In genomic region chr3:141392416-141392815, GRCh38 we compare ENCODE assay signal across 21 cellular contexts. TPM values are rescaled to one million over a fixed set of nuclear protein-coding genes. Genes with fewer than 3 reads are reported as not detected.
DNase-seq lines count a peak whose midpoint lies in the region; ATAC-seq and TF ChIP-seq lines count a peak whose summit lies in the region.
"Had no signal": no experiment of that assay in that cellular context is flagged by ENCODE, and none has a peak within 500 bp of the region (broad histone marks: within the 10 kb centered on the region; RNA-seq: fewer than 3 reads in every experiment).

No MANE protein-coding gene starts in this region.

- no peak overlapping the region for H3K27ac Mint-ChIP-seq in activated CD4-positive, alpha-beta T cell treated with anti-CD3 and anti-CD28 coated beads, Interleukin-2, amount 10 ng/mL, durations not matched to agents 24 days and 14 days
- H3K27ac Mint-ChIP-seq in nephron (peak overlapping the region; percentile 88 to 95 (median 93)), type B pancreatic cell (peak overlapping the region; percentile 82), WTC11 (no peak overlapping the region)
- H3K27ac Mint-ChIP-seq in activated T-cell treated with anti-CD3 and anti-CD28 coated beads, Interleukin-2, amount 50 U/mL, for 72 hours, result no peak overlapping the region
- H3K27ac Mint-ChIP-seq: T-helper 17 cell had no signal

- peaks cover 0 to 4% of the 10 kb centered on the region in 2 donors for H3K9me3 ChIP-seq in breast epithelium
- H3K9me3 ChIP-seq: pancreas had no signal

- POLR2A ChIA-PET in WTC11 (lab: Charles Lee), result no interaction called here

- H3K4me3 Mint-ChIP-seq in activated CD4-positive, alpha-beta T cell treated with anti-CD3 and anti-CD28 coated beads, Interleukin-2, amount 10 ng/mL, durations not matched to agents 24 days and 14 days, result no peak overlapping the region
- no peak overlapping the region for H3K4me3 Mint-ChIP-seq in nephron
- H3K4me3 Mint-ChIP-seq in type B pancreatic cell, result peak overlapping the region; percentile 44
- H3K4me3 Mint-ChIP-seq in activated T-cell treated with anti-CD3 and anti-CD28 coated beads, Interleukin-2, amount 50 U/mL, for 72 hours, result no peak overlapping the region
- no peak overlapping the region for H3K4me3 Mint-ChIP-seq in WTC11
- H3K4me3 Mint-ChIP-seq: T-helper 17 cell had no signal

- TF ChIP-seq CTCF in breast epithelium (IDR thresholded peaks at IDR 0.05), result no peak
- TF ChIP-seq CTCF in nephron (IDR thresholded peaks at IDR 0.05; ENCODE audit: unreplicated experiment in 3 of 3), result no peak
- TF ChIP-seq CTCF in type B pancreatic cell (conservative IDR thresholded peaks at IDR 0.05), result no peak
- TF ChIP-seq CTCF in WTC11 (IDR thresholded peaks at IDR 0.05), result no peak

- no peak for TF ChIP-seq POLR2A in breast epithelium (IDR thresholded peaks at IDR 0.05)

- no peaks in the 10 kb centered on the region for H3K36me3 ChIP-seq in breast epithelium
- H3K36me3 ChIP-seq: pancreas had no signal

- H3K27ac ChIP-seq in breast epithelium, result peak overlapping the region; percentile 80
- H3K27ac ChIP-seq: foreskin keratinocyte, pancreas had no signal

- peaks cover 9% of the 10 kb centered on the region for H3K4me1 Mint-ChIP-seq in activated CD4-positive, alpha-beta T cell treated with anti-CD3 and anti-CD28 coated beads, Interleukin-2, amount 10 ng/mL, durations not matched to agents 24 days and 14 days
- H3K4me1 Mint-ChIP-seq in nephron, result peaks cover 23% of the 10 kb centered on the region
- peaks cover 36% of the 10 kb centered on the region for H3K4me1 Mint-ChIP-seq in type B pancreatic cell (ENCODE audit: unreplicated experiment)
- H3K4me1 Mint-ChIP-seq in activated T-cell treated with anti-CD3 and anti-CD28 coated beads, Interleukin-2, amount 50 U/mL, for 72 hours (ENCODE audit: low read depth), result peaks cover 32% of the 10 kb centered on the region
- H3K4me1 Mint-ChIP-seq in WTC11, result peaks cover 40% of the 10 kb centered on the region

- no peaks in the 10 kb centered on the region for H3K27me3 ChIP-seq in breast epithelium
- H3K27me3 ChIP-seq: foreskin keratinocyte, left lung, pancreas, tibial nerve had no signal

- peaks cover 0 to 6% of the 10 kb centered on the region in 2 donors for H3K4me1 ChIP-seq in breast epithelium

- DNase-seq in activated CD4-positive, alpha-beta T cell treated with anti-CD3 and anti-CD28 coated beads, Interleukin-2, amount 10 ng/mL, durations not matched to agents 24 days and 14 days, result peak; percentile 48
- no peak for DNase-seq in activated CD4-positive, alpha-beta T cell treated with anti-CD3 and anti-CD28 coated beads for 4 hours
- DNase-seq in breast epithelium (ENCODE audit: low spot score in 2 of 2), result no peak
- no peak for DNase-seq in type B pancreatic cell (ENCODE audit: extremely low spot score, unreplicated experiment)
- DNase-seq in activated T-cell treated with anti-CD3 and anti-CD28 coated beads, Interleukin-2, amount 50 U/mL, for 72 hours, result no peak
- no peak for DNase-seq in WTC11 (ENCODE audit: low spot score)
- DNase-seq: activated CD4-positive, CD25-positive, alpha-beta regulatory T cell; activated effector memory CD4-positive, alpha-beta T cell treated with Interleukin-2 at 50 U/mL for 16 hours; foreskin keratinocyte; HCEC 1CT; Kasumi-1; NCI-H1436 treated with DMSO at 0.1 percent for 48 hours; pancreas; stimulated activated CD4-positive, alpha-beta T cell treated with anti-CD3 and anti-CD28 coated beads, Interleukin-4, amount 100 ng/mL, for 1 hour; T-helper 17 cell had no signal

- peaks cover 9% of the 10 kb centered on the region for H3K27me3 Mint-ChIP-seq in activated CD4-positive, alpha-beta T cell treated with anti-CD3 and anti-CD28 coated beads, Interleukin-2, amount 10 ng/mL, durations not matched to agents 24 days and 14 days
- no peaks in the 10 kb centered on the region for H3K27me3 Mint-ChIP-seq in nephron (ENCODE audit: low read depth)
- no peaks in the 10 kb centered on the region for H3K27me3 Mint-ChIP-seq in type B pancreatic cell
- H3K27me3 Mint-ChIP-seq in activated T-cell treated with anti-CD3 and anti-CD28 coated beads, Interleukin-2, amount 50 U/mL, for 72 hours (ENCODE audit: low read depth), result peaks cover 1% of the 10 kb centered on the region
- H3K27me3 Mint-ChIP-seq in WTC11 (ENCODE audit: low read depth), result peaks cover 7% of the 10 kb centered on the region
- H3K27me3 Mint-ChIP-seq: T-helper 17 cell had no signal

- intact Hi-C loops in activated CD4-positive, alpha-beta T cell treated with anti-CD3 and anti-CD28 coated beads, Interleukin-2, amount 10 ng/mL, durations not matched to agents 24 days and 14 days (cut with micrococcal nuclease), result no loop called here
- intact Hi-C loops in breast epithelium (cut with DNase I; ENCODE audit: low total_unique reads), result no loop called here

- CTCF ChIA-PET in WTC11 (lab: Charles Lee), result interaction anchor here (0.9 to 1.5 kb wide), 2 partner anchors 49 to 62 kb away, joined by 3 to 4 read pairs; no protein-coding TSS in a partner anchor

- no peak overlapping the region for H3K4me3 ChIP-seq in breast epithelium
- H3K4me3 ChIP-seq: coronary artery, left lung, pancreas, tibial nerve had no signal

- H3K9me3 Mint-ChIP-seq in activated CD4-positive, alpha-beta T cell treated with anti-CD3 and anti-CD28 coated beads, Interleukin-2, amount 10 ng/mL, durations not matched to agents 24 days and 14 days, result peaks cover 11% of the 10 kb centered on the region
- H3K9me3 Mint-ChIP-seq in nephron, result peaks cover 15% of the 10 kb centered on the region
- H3K9me3 Mint-ChIP-seq in type B pancreatic cell, result no peaks in the 10 kb centered on the region
- peaks cover 0 to 8% of the 10 kb centered on the region in 2 donors for H3K9me3 Mint-ChIP-seq in activated T-cell treated with anti-CD3 and anti-CD28 coated beads, Interleukin-2, amount 50 U/mL, for 72 hours
- peaks cover 14% of the 10 kb centered on the region for H3K9me3 Mint-ChIP-seq in WTC11

- ATAC-seq in activated T-cell treated with anti-CD3 and anti-CD28 coated beads, Interleukin-2, amount 50 U/mL, for 72 hours (replicated peaks in 1 of 2), result no peak
- ATAC-seq in GM21381 (IDR thresholded peaks at IDR 0.05; ENCODE audit: unreplicated experiment) (no peak), WTC11 (no peak)
- ATAC-seq: Right ventricle myocardium inferior, T-helper 17 cell had no signal

- no peaks in the 10 kb centered on the region for H3K36me3 Mint-ChIP-seq in activated CD4-positive, alpha-beta T cell treated with anti-CD3 and anti-CD28 coated beads, Interleukin-2, amount 10 ng/mL, durations not matched to agents 24 days and 14 days (ENCODE audit: low read depth)
- H3K36me3 Mint-ChIP-seq in nephron (ENCODE audit: low read depth) (peaks cover 31% of the 10 kb centered on the region), type B pancreatic cell (peaks cover 3% of the 10 kb centered on the region), WTC11 (peaks cover 12% of the 10 kb centered on the region)
- peaks cover 8 to 9% of the 10 kb centered on the region in 2 donors for H3K36me3 Mint-ChIP-seq in activated T-cell treated with anti-CD3 and anti-CD28 coated beads, Interleukin-2, amount 50 U/mL, for 72 hours (ENCODE audit: insufficient read depth in 2 of 2)

TF ChIP-seq in WTC11, 78 proteins besides CTCF, POLR2A, EP300 and RAD21:
- no peak for TF ChIP-seq ZBTB21 (CRISPR knock-in tag; IDR thresholded peaks at IDR 0.05; ENCODE audit: borderline replicate concordance)
- no peak for TF ChIP-seq STAT6 (CRISPR knock-in tag; conservative IDR thresholded peaks at IDR 0.05; ENCODE audit: low read depth)
- no peak for TF ChIP-seq ETV6 (CRISPR knock-in tag; IDR thresholded peaks at IDR 0.05)
- TF ChIP-seq NFATC4 (CRISPR knock-in tag; IDR thresholded peaks at IDR 0.05), result no peak
- no peak for TF ChIP-seq IRF1 (CRISPR knock-in tag; IDR thresholded peaks at IDR 0.05)
- no peak for TF ChIP-seq ELF4 (CRISPR knock-in tag; IDR thresholded peaks at IDR 0.05; ENCODE audit: low read depth)
- no peak for TF ChIP-seq MYBL2 (CRISPR knock-in tag; IDR thresholded peaks at IDR 0.05)

RNA-seq across cellular contexts. Expression of gene ZBTB38, which starts 24.1 kb away (rescaled TPM):
- total RNA-seq in activated CD4-positive, alpha-beta T cell treated with anti-CD3 and anti-CD28 coated beads, Interleukin-2, amount 10 ng/mL, durations not matched to agents 24 days and 14 days, result 14.5 and 17.8 TPM in 2 replicates
- total RNA-seq in breast epithelium, result 100 to 1,000 TPM; 126 to 238 (median 138) TPM
- total RNA-seq in type B pancreatic cell (ENCODE audit: low replicate concordance), result 29.4 and 35.4 TPM in 2 replicates
- total RNA-seq in activated T-cell treated with anti-CD3 and anti-CD28 coated beads, Interleukin-2, amount 50 U/mL, for 72 hours, result 10 to 100 TPM; 50.7 to 82.9 TPM
- total RNA-seq in WTC11 (2021), result 10.5 to 12.3 TPM (median 11.6 TPM) in 3 replicates

Comparison
In these comparisons a context has a peak if more than half of its experiments do, and no peak if none do; other contexts are left out.
1. H3K27ac Mint-ChIP-seq: peak in nephron (3 of 3) and type B pancreatic cell (single experiment); none in activated CD4-positive, alpha-beta T cell treated with anti-CD3 and anti-CD28 coated beads, Interleukin-2, amount 10 ng/mL, durations not matched to agents 24 days and 14 days (single experiment), activated T-cell treated with anti-CD3 and anti-CD28 coated beads, Interleukin-2, amount 50 U/mL, for 72 hours (single experiment) and WTC11 (single experiment).